ENCODE assay signal across 36 cellular contexts in genomic region chr4:184887947-184888346, GRCh38.
"Had no signal": no experiment of that assay in that cellular context is flagged by ENCODE, and none has a peak within 500 bp of the region (broad histone marks: within the 10 kb centered on the region; RNA-seq: fewer than 3 reads in every experiment).

No MANE protein-coding gene starts in this region.

- H3K4me3 Mint-ChIP-seq: activated B cell treated with CpG ODN at 0.5 μM for 24 hours; activated CD4-positive, alpha-beta memory T cell treated with anti-CD3 and anti-CD28 coated beads for 36 hours; activated CD8-positive, alpha-beta memory T cell treated with anti-CD3 and anti-CD28 coated beads, Interleukin-2, amount 10 ng/mL, durations not matched to agents 7 days and 5 days; activated CD8-positive, alpha-beta T cell treated with anti-CD3 and anti-CD28 coated beads, Interleukin-2, amount 10 ng/mL, durations not matched to agents 7 days and 5 days; activated naive CD4-positive, alpha-beta T cell treated with anti-CD3 and anti-CD28 coated beads for 36 hours; activated naive CD4-positive, alpha-beta T cell treated with anti-CD3 and anti-CD28 coated beads, Interleukin-2, amount 50 U/mL, for 24 hours; activated naive CD8-positive, alpha-beta T cell treated with anti-CD3 and anti-CD28 coated beads for 36 hours; activated naive CD8-positive, alpha-beta T cell treated with anti-CD3 and anti-CD28 coated beads, Interleukin-2, amount 50 U/mL, for 24 hours; activated T-helper 1 cell treated with anti-CD3 and anti-CD28 coated beads, Interleukin-12 subunit alpha, Interleukin-12 subunit beta, Interleukin-2, Interleukin-4 antibody, amounts not matched to agents 30 ng/mL and 10 ng/mL and 1 ng/mL, durations not matched to agents 14 hours and 24 hours and 36 hours; brain; dendritic cell treated with granulocyte-macrophage colony-stimulating factor and Interleukin-4, amounts not matched to agents 40 ng/mL and 50 ng/mL, for 4 days; endodermal cell; T-cell; T-helper 1 cell treated with Interleukin-12 subunit alpha and Interleukin-12 subunit beta and Interleukin-4 antibody, amounts not matched to agents 30 μg/mL and 1 μg/mL, for 36 hours; T-helper 2 cell treated with Interferon-gamma antibody and Interleukin-4, amounts not matched to agents 5 μg/mL and 100 μg/mL, for 36 hours had no signal

- H3K27ac ChIP-seq: ascending aorta, breast epithelium, cardiac muscle cell, colonic mucosa, dorsolateral prefrontal cortex, WERI-Rb-1 had no signal

- H3K36me3 ChIP-seq: ascending aorta, breast epithelium, cardiac muscle cell, colonic mucosa, WERI-Rb-1 had no signal

- H3K4me3 ChIP-seq: ascending aorta, breast epithelium, cardiac muscle cell, colonic mucosa, dorsolateral prefrontal cortex had no signal

- DNase-seq: activated B cell treated with CpG ODN at 0.5 μM for 24 hours; activated CD4-positive, alpha-beta memory T cell treated with anti-CD3 and anti-CD28 coated beads for 36 hours; activated CD4-positive, alpha-beta T cell treated with anti-CD3 and anti-CD28 coated beads for 48 hours; activated CD4-positive, alpha-beta T cell treated with anti-CD3 and anti-CD28 coated beads, Interleukin-2, amount 50 U/mL, for 1 hour; activated CD8-positive, alpha-beta memory T cell treated with anti-CD3 and anti-CD28 coated beads, Interleukin-2, amount 10 ng/mL, durations not matched to agents 7 days and 5 days; activated CD8-positive, alpha-beta memory T cell treated with anti-CD3 and anti-CD28 coated beads, Interleukin-2, amount 50 U/mL, for 4 hours; activated CD8-positive, alpha-beta T cell treated with anti-CD3 and anti-CD28 coated beads, Interleukin-2, amount 10 ng/mL, durations not matched to agents 7 days and 5 days; activated effector memory CD4-positive, alpha-beta T cell treated with anti-CD3 and anti-CD28 coated beads, Interleukin-2, amount 50 U/mL, for 16 hours; activated naive CD4-positive, alpha-beta T cell treated with anti-CD3 and anti-CD28 coated beads for 36 hours; activated naive CD8-positive, alpha-beta T cell treated with anti-CD3 and anti-CD28 coated beads for 36 hours; activated naive CD8-positive, alpha-beta T cell treated with anti-CD3 and anti-CD28 coated beads, Interleukin-2, amount 50 U/mL, for 24 hours; activated T-cell treated with anti-CD3 and anti-CD28 coated beads, Interleukin-2, amount 50 U/mL, for 1 hour; activated T-cell treated with anti-CD3 and anti-CD28 coated beads, Interleukin-2, amount 50 U/mL, for 48 hours; central memory CD4-positive, alpha-beta T cell; cerebellar nuclear complex; colonic mucosa; dorsolateral prefrontal cortex; effector memory CD4-positive, alpha-beta T cell; endodermal cell; foreskin fibroblast; head of caudate nucleus; T-cell; T1000; WERI-Rb-1 had no signal

- H3K27ac Mint-ChIP-seq: activated B cell treated with CpG ODN at 0.5 μM for 24 hours; activated CD4-positive, alpha-beta memory T cell treated with anti-CD3 and anti-CD28 coated beads for 36 hours; activated CD8-positive, alpha-beta memory T cell treated with anti-CD3 and anti-CD28 coated beads, Interleukin-2, amount 10 ng/mL, durations not matched to agents 7 days and 5 days; activated CD8-positive, alpha-beta T cell treated with anti-CD3 and anti-CD28 coated beads, Interleukin-2, amount 10 ng/mL, durations not matched to agents 7 days and 5 days; activated naive CD4-positive, alpha-beta T cell treated with anti-CD3 and anti-CD28 coated beads for 36 hours; activated naive CD4-positive, alpha-beta T cell treated with anti-CD3 and anti-CD28 coated beads, Interleukin-2, amount 50 U/mL, for 24 hours; activated naive CD8-positive, alpha-beta T cell treated with anti-CD3 and anti-CD28 coated beads for 36 hours; activated naive CD8-positive, alpha-beta T cell treated with anti-CD3 and anti-CD28 coated beads, Interleukin-2, amount 50 U/mL, for 24 hours; activated T-helper 1 cell treated with anti-CD3 and anti-CD28 coated beads, Interleukin-12 subunit alpha, Interleukin-12 subunit beta, Interleukin-2, Interleukin-4 antibody, amounts not matched to agents 30 ng/mL and 10 ng/mL and 1 ng/mL, durations not matched to agents 14 hours and 24 hours and 36 hours; activated T-helper 2 cell treated with anti-CD3 and anti-CD28 coated beads, Interferon-gamma antibody, Interleukin-2, Interleukin-4, amounts not matched to agents 10 μg/mL and 5 μg/mL and 100 μg/mL, durations not matched to agents 14 hours and 24 hours and 36 hours; brain; dendritic cell treated with granulocyte-macrophage colony-stimulating factor and Interleukin-4, amounts not matched to agents 40 ng/mL and 50 ng/mL, for 4 days; endodermal cell; T-helper 1 cell treated with Interleukin-12 subunit alpha and Interleukin-12 subunit beta and Interleukin-4 antibody, amounts not matched to agents 30 μg/mL and 1 μg/mL, for 36 hours; T-helper 2 cell treated with Interferon-gamma antibody and Interleukin-4, amounts not matched to agents 5 μg/mL and 100 μg/mL, for 36 hours had no signal

- H3K36me3 Mint-ChIP-seq: activated CD4-positive, alpha-beta memory T cell treated with anti-CD3 and anti-CD28 coated beads for 36 hours; activated CD8-positive, alpha-beta memory T cell treated with anti-CD3 and anti-CD28 coated beads, Interleukin-2, amount 10 ng/mL, durations not matched to agents 7 days and 5 days; activated naive CD4-positive, alpha-beta T cell treated with anti-CD3 and anti-CD28 coated beads, Interleukin-2, amount 50 U/mL, for 24 hours; activated naive CD8-positive, alpha-beta T cell treated with anti-CD3 and anti-CD28 coated beads for 36 hours; brain; T-cell had no signal

- H3K27me3 Mint-ChIP-seq: activated B cell treated with CpG ODN at 0.5 μM for 24 hours; activated naive CD8-positive, alpha-beta T cell treated with anti-CD3 and anti-CD28 coated beads, Interleukin-2, amount 50 U/mL, for 24 hours; brain; dendritic cell treated with granulocyte-macrophage colony-stimulating factor and Interleukin-4, amounts not matched to agents 40 ng/mL and 50 ng/mL, for 4 days had no signal

- H3K4me1 ChIP-seq: ascending aorta, breast epithelium, colonic mucosa had no signal

- H3K4me1 Mint-ChIP-seq: activated CD8-positive, alpha-beta memory T cell treated with anti-CD3 and anti-CD28 coated beads, Interleukin-2, amount 10 ng/mL, durations not matched to agents 7 days and 5 days; activated naive CD4-positive, alpha-beta T cell treated with anti-CD3 and anti-CD28 coated beads, Interleukin-2, amount 50 U/mL, for 24 hours; activated naive CD8-positive, alpha-beta T cell treated with anti-CD3 and anti-CD28 coated beads for 36 hours; brain; endodermal cell had no signal

- H3K27me3 ChIP-seq: ascending aorta, breast epithelium, cardiac muscle cell, colonic mucosa, dorsolateral prefrontal cortex had no signal

- H3K9me3 ChIP-seq: ascending aorta, breast epithelium, colonic mucosa had no signal

- ATAC-seq: activated CD4-positive, CD25-positive, alpha-beta regulatory T cell treated with anti-CD3 and anti-CD28 coated beads, Interleukin-2, amount 50 U/mL, for 24 hours; activated CD8-positive, alpha-beta memory T cell treated with anti-CD3 and anti-CD28 coated beads, Interleukin-2, amount 10 ng/mL, durations not matched to agents 7 days and 5 days; activated CD8-positive, alpha-beta T cell treated with anti-CD3 and anti-CD28 coated beads, Interleukin-2, amount 10 ng/mL, durations not matched to agents 7 days and 5 days; activated naive CD8-positive, alpha-beta T cell treated with anti-CD3 and anti-CD28 coated beads, Interleukin-2, amount 50 U/mL, for 24 hours; esophagus mucosa; T-cell had no signal
